In genomic region chr5:151646334-151646733, GRCh38 we compare ENCODE assay signal across 23 cellular contexts. TPM values are rescaled to one million over a fixed set of nuclear protein-coding genes. Genes with fewer than 3 reads are reported as not detected.
"Had no signal": no experiment of that assay in that cellular context is flagged by ENCODE, and none has a peak within 500 bp of the region (broad histone marks: within the 10 kb centered on the region; RNA-seq: fewer than 3 reads in every experiment).

No MANE protein-coding gene starts in this region.

- H3K27ac ChIP-seq: gastroesophageal sphincter, left ventricle myocardium inferior, lower lobe of right lung, parathyroid adenoma, prostate gland, spleen, testis, tibial nerve, upper lobe of right lung had no signal

- H3K9ac ChIP-seq: parathyroid adenoma had no signal

- H3K36me3 ChIP-seq: gastroesophageal sphincter, left ventricle myocardium inferior, lower lobe of right lung, prostate gland, spleen, tibial nerve, upper lobe of right lung had no signal

- DNase-seq: cerebellar nuclear complex; effector memory CD8-positive, alpha-beta T cell; erythroblast; glutamatergic neuron; islet precursor cell; left cardiac atrium; left ventricle myocardium inferior; lower lobe of right lung; mesenchymal stem cell; naive B cell; retina; spleen; stimulated activated CD4-positive, alpha-beta T cell treated with anti-CD3 and anti-CD28 coated beads, Interleukin-15, amount 100 ng/mL, for 24 hours; stimulated activated CD4-positive, alpha-beta T cell treated with anti-CD3 and anti-CD28 coated beads, Interleukin-1b, Interleukin-23, amount 100 ng/mL, for 48 hours; stimulated activated CD4-positive, alpha-beta T cell treated with anti-CD3 and anti-CD28 coated beads, Interleukin-4, amount 100 ng/mL, for 24 hours; testis; upper lobe of right lung had no signal

- H3K4me1 ChIP-seq: gastroesophageal sphincter, lower lobe of right lung, prostate gland, testis, tibial nerve, upper lobe of right lung had no signal

- H3K4me3 ChIP-seq: gastroesophageal sphincter, left ventricle myocardium inferior, lower lobe of right lung, prostate gland, spleen, testis, tibial nerve, upper lobe of right lung had no signal

- H3K27me3 ChIP-seq: gastroesophageal sphincter, testis, tibial nerve, upper lobe of right lung had no signal

- H3K79me2 ChIP-seq: parathyroid adenoma had no signal

- H2AFZ ChIP-seq: parathyroid adenoma had no signal

- ATAC-seq: effector memory CD8-positive, alpha-beta T cell; gastroesophageal sphincter; left cardiac atrium; sciatic nerve; stimulated activated memory B cell treated with anti-CD40 and anti-IgM and Interleukin-4, amounts not matched to agents 10 μg/mL and 1 μg/mL and 100 μg/mL, for 72 hours; upper lobe of right lung had no signal

- H3K9me3 ChIP-seq: gastroesophageal sphincter, left ventricle myocardium inferior, lower lobe of right lung, prostate gland, spleen, testis, tibial nerve, upper lobe of right lung had no signal

RNA-seq across cellular contexts. Expression of gene FAT2, which starts 55.2 kb away (rescaled TPM):
- total RNA-seq: left ventricle myocardium inferior had no signal
